Comparison of ENCODE assay signal across 1 cellular context in the genomic region with DNA sequence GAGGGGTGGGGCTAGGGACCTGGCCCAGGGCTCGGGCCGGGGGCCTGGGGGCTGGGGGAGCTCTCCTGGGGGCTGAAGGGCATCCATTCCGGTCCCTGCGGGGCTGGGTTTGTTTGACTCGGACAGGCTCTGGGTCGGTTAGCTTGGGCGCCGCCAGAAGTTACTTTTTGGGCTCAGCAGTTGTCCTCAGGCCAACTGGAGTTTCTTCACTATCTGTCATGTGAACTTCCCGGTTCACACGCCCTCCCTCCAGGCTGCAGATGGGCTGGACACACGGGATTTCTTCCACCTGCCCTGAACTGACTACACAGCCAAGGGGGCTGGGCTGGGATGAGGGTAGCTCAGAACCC.
TF ChIP-seq lines count a peak whose summit lies in the region.

No MANE protein-coding gene starts in this region.

TF ChIP-seq in H1, 55 proteins besides CTCF, POLR2A, EP300 and RAD21:
- no peak for TF ChIP-seq RFX5 (IDR thresholded peaks at IDR 0.05; ENCODE audit: borderline replicate concordance, low read depth, low read length)
- TF ChIP-seq SP4 (IDR thresholded peaks at IDR 0.05; ENCODE audit: low read length) = no peak
- TF ChIP-seq SIX5 (IDR thresholded peaks at IDR 0.05; ENCODE audit: low read depth, low read length) = no peak
- TF ChIP-seq HDAC2 (IDR thresholded peaks at IDR 0.05; ENCODE audit: borderline replicate concordance in 1 of 2, low read depth in 2 of 2, low read length in 2 of 2) = no peak
- no peak for TF ChIP-seq RXRA (IDR thresholded peaks at IDR 0.05; ENCODE audit: insufficient read depth, low read depth, low read length)
- TF ChIP-seq EZH2 (IDR thresholded peaks at IDR 0.05; ENCODE audit: low read depth, low read length, severe bottlenecking) = no peak
- TF ChIP-seq RBBP5 (IDR thresholded peaks at IDR 0.05; ENCODE audit: borderline replicate concordance, low read depth, low read length) = no peak
- no peak for TF ChIP-seq TCF12 (IDR thresholded peaks at IDR 0.05; ENCODE audit: low read depth, low read length)
- TF ChIP-seq SIRT6 (IDR thresholded peaks at IDR 0.05; ENCODE audit: low read length) = no peak
- TF ChIP-seq BRCA1 (IDR thresholded peaks at IDR 0.05; ENCODE audit: low read depth, low read length) = no peak
- TF ChIP-seq BCL11A (IDR thresholded peaks at IDR 0.05; ENCODE audit: low read depth in 2 of 2, low read length in 2 of 2) = no peak
- TF ChIP-seq CHD7 (IDR thresholded peaks at IDR 0.05; ENCODE audit: insufficient replicate concordance, low read length) = no peak
- TF ChIP-seq TAF7 (optimal IDR thresholded peaks at IDR 0.05; ENCODE audit: borderline replicate concordance, low read depth, low read length) = no peak
TF ChIP-seq in H1: peak in this region for 0.
